ENCODE assay signal across 17 cellular contexts in genomic region chr1:28540651-28541050, GRCh38. TPM values are rescaled to one million over a fixed set of nuclear protein-coding genes. Genes with fewer than 3 reads are reported as not detected.
DNase-seq lines count a peak whose midpoint lies in the region; ATAC-seq and TF ChIP-seq lines count a peak whose summit lies in the region.
"Had no signal": no experiment of that assay in that cellular context is flagged by ENCODE, and none has a peak within 500 bp of the region (broad histone marks: within the 10 kb centered on the region; RNA-seq: fewer than 3 reads in every experiment).

No MANE protein-coding gene starts in this region.

- H3K4me2 ChIP-seq in OCI-LY1 (ENCODE audit: low read length), result no peak overlapping the region
- H3K4me2 ChIP-seq: BLaER1 treated with 17β-estradiol and CSF1 and Interleukin-3, amounts not matched to agents 10 nM and 100 nM had no signal

- H3K9ac ChIP-seq in OCI-LY1 (ENCODE audit: low read length), result no peak overlapping the region
- H3K9ac ChIP-seq: BLaER1 treated with 17β-estradiol and CSF1 and Interleukin-3, amounts not matched to agents 10 nM and 100 nM had no signal

- H3F3A ChIP-seq in OCI-LY1 (ENCODE audit: insufficient read depth, low read length), result no peaks in the 10 kb centered on the region

- intact Hi-C loops in A673 (cut with micrococcal nuclease; ENCODE audit: unreplicated experiment) (no loop called here), left cardiac atrium (cut with DNase I) (no loop called here)

- H3K79me2 ChIP-seq in OCI-LY1 (ENCODE audit: insufficient read depth, low read length), result no peaks in the 10 kb centered on the region

- H3K4me3 ChIP-seq in A673 (ENCODE audit: low read depth, low read length, poor library complexity, severe bottlenecking), result no peak overlapping the region
- no peak overlapping the region for H3K4me3 ChIP-seq in OCI-LY1 (ENCODE audit: low read depth, low read length, poor library complexity, severe bottlenecking)
- no peak overlapping the region for H3K4me3 ChIP-seq in epithelial cell of proximal tubule (ENCODE audit: low read depth, low read length)
- H3K4me3 ChIP-seq: BLaER1 treated with 17β-estradiol and CSF1 and Interleukin-3, amounts not matched to agents 10 nM and 100 nM; esophagus squamous epithelium; thoracic aorta had no signal

- BruUV-seq in A673 (replicated peaks; lab: Mats Ljungman, UMichigan), result no TSS peak

- H3K36me3 ChIP-seq in A673 (ENCODE audit: insufficient read depth, low read length, poor library complexity, severe bottlenecking) (peaks cover 28% of the 10 kb centered on the region), OCI-LY1 (ENCODE audit: insufficient read depth, low read length) (peaks cover 38% of the 10 kb centered on the region)
- H3K36me3 ChIP-seq: thoracic aorta had no signal

- H3K27ac Mint-ChIP-seq in T-cell, result no peak overlapping the region
- H3K27ac Mint-ChIP-seq: naive thymus-derived CD4-positive, alpha-beta T cell had no signal

- H3K9me3 ChIP-seq in A673 (ENCODE audit: low read depth, low read length, poor library complexity, severe bottlenecking) (no peaks in the 10 kb centered on the region), OCI-LY1 (ENCODE audit: low read length) (no peaks in the 10 kb centered on the region)
- H3K9me3 ChIP-seq: BLaER1 treated with 17β-estradiol and CSF1 and Interleukin-3, amounts not matched to agents 10 nM and 100 nM; esophagus squamous epithelium; thoracic aorta had no signal

- ATAC-seq in HG02852 (IDR thresholded peaks at IDR 0.05; ENCODE audit: unreplicated experiment) (no peak), left cardiac atrium (no peak), T-cell (replicated peaks in 1 of 4) (no peak)
- ATAC-seq: naive thymus-derived CD4-positive, alpha-beta T cell had no signal

- no peaks in the 10 kb centered on the region for H4K20me1 ChIP-seq in OCI-LY1 (ENCODE audit: insufficient read depth, low read length)

- H3K4me1 ChIP-seq in A673 (ENCODE audit: insufficient read depth, low read length, poor library complexity, severe bottlenecking) (no peaks in the 10 kb centered on the region), OCI-LY1 (ENCODE audit: insufficient read depth, low read length, severe bottlenecking) (peaks cover 7% of the 10 kb centered on the region)

- CTCF ChIA-PET in A673 (lab: Charles Lee), result no interaction called here
- CTCF ChIA-PET in T-cell (lab: Charles Lee), result no interaction called here

- H3K36me3 Mint-ChIP-seq in T-cell, result peaks cover 15% of the 10 kb centered on the region

- POLR2A ChIA-PET in A673 (lab: Charles Lee; ENCODE audit: low non-redundant PET), result no interaction called here
- POLR2A ChIA-PET in T-cell (lab: Charles Lee), result no interaction called here

- no peak overlapping the region for H3K4me3 Mint-ChIP-seq in T-cell
- H3K4me3 Mint-ChIP-seq: naive thymus-derived CD4-positive, alpha-beta T cell had no signal

- no peaks in the 10 kb centered on the region for H3K9me3 Mint-ChIP-seq in T-cell
- H3K9me3 Mint-ChIP-seq: naive thymus-derived CD4-positive, alpha-beta T cell had no signal

- H3K27ac ChIP-seq in A673 (ENCODE audit: low read depth, low read length, poor library complexity, severe bottlenecking) (no peak overlapping the region), OCI-LY1 (ENCODE audit: low read depth, low read length, poor library complexity, severe bottlenecking) (no peak overlapping the region)
- H3K27ac ChIP-seq: BLaER1 treated with 17β-estradiol and CSF1 and Interleukin-3, amounts not matched to agents 10 nM and 100 nM; thoracic aorta had no signal

- H3K4me1 Mint-ChIP-seq in T-cell, result no peaks in the 10 kb centered on the region
- H3K4me1 Mint-ChIP-seq: naive thymus-derived CD4-positive, alpha-beta T cell had no signal

- no peaks in the 10 kb centered on the region for H3K27me3 Mint-ChIP-seq in T-cell
- H3K27me3 Mint-ChIP-seq: naive thymus-derived CD4-positive, alpha-beta T cell had no signal

- H3K27me3 ChIP-seq in A673 (replicated peaks; ENCODE audit: insufficient read depth, low read depth, low read length, poor library complexity) (no peaks in the 10 kb centered on the region), OCI-LY1 (ENCODE audit: insufficient read depth, low read length) (no peaks in the 10 kb centered on the region)
- H3K27me3 ChIP-seq: BLaER1 treated with 17β-estradiol and CSF1 and Interleukin-3, amounts not matched to agents 10 nM and 100 nM; esophagus squamous epithelium had no signal

- H3K9me2 ChIP-seq in OCI-LY1 (ENCODE audit: low read depth, low read length), result no peaks in the 10 kb centered on the region

- no peak for DNase-seq in A673 (ENCODE audit: low spot score)
- DNase-seq in epithelial cell of proximal tubule (ENCODE audit: low read depth), result no peak
- no peak for DNase-seq in left cardiac atrium
- DNase-seq in SIG-M5 (lab: John Stamatoyannopoulos, UW), result no peak
- DNase-seq in T-cell, result no peak
- DNase-seq: activated CD4-positive, alpha-beta T cell treated with anti-CD3 and anti-CD28 coated beads, Interleukin-2, amount 50 U/mL, for 4 hours; activated T-cell treated with anti-CD3 and anti-CD28 coated beads, Interleukin-2, amount 50 U/mL, for 48 hours; cortex of kidney; esophagus squamous epithelium; naive thymus-derived CD4-positive, alpha-beta T cell; NCI-H524 treated with DMSO at 0.1 percent for 48 hours; RPMI8226 had no signal

- TF ChIP-seq CTCF in A673 (conservative IDR thresholded peaks at IDR 0.05; ENCODE audit: low read depth, low read length) (peak; percentile 36; the same call in 1 of the 2 replicates), GM12873 (IDR thresholded peaks at IDR 0.05; ENCODE audit: insufficient read depth, low read depth, low read length, missing control alignments) (peak; percentile 26), OCI-LY1 (IDR thresholded peaks at IDR 0.05; ENCODE audit: low read length) (peak; percentile 15; the same call in 1 of the 2 replicates), epithelial cell of proximal tubule (conservative IDR thresholded peaks at IDR 0.05; ENCODE audit: low read depth, low read length) (peak; percentile 26)

- H2AFZ ChIP-seq in OCI-LY1 (ENCODE audit: low read length), result no peak overlapping the region

RNA-seq across cellular contexts. Expression of gene TRNAU1AP, which starts 12.2 kb away (rescaled TPM):
- total RNA-seq in A673 (2021), result 33.8 and 38.8 TPM in 2 replicates
- 23.9 and 30.4 TPM in 2 replicates for total RNA-seq in epithelial cell of proximal tubule
- 10 to 100 TPM; 15.5 TPM for total RNA-seq in left cardiac atrium
- total RNA-seq in T-cell, result 10 to 100 TPM; 28.6 to 47.6 (median 41.3) TPM

RNA-seq across cellular contexts. Expression of gene RCC1, which starts 34.8 kb away (rescaled TPM):
- 111 and 125 TPM in 2 replicates for total RNA-seq in A673 (2021)
- 46.3 and 105 TPM in 2 replicates for total RNA-seq in epithelial cell of proximal tubule
- total RNA-seq in left cardiac atrium, result 10 to 100 TPM in 1 of 2 donors, 1 to 10 TPM in 1; 7.3 to 10.8 TPM
- 10 to 100 TPM; 13.1 to 23.2 (median 19.7) TPM for total RNA-seq in T-cell

RNA-seq across cellular contexts. Expression of gene RAB42, which starts 51.4 kb away (rescaled TPM):
- total RNA-seq in A673 (2021) (2.4 and 3.5 TPM in 2 replicates), epithelial cell of proximal tubule (14.5 and 18.3 TPM in 2 replicates), left cardiac atrium (1 to 10 TPM; 1.6 to 2.7 TPM), T-cell (not detected)
